26 cellular contexts compared by ENCODE assay signal in the genomic region with DNA sequence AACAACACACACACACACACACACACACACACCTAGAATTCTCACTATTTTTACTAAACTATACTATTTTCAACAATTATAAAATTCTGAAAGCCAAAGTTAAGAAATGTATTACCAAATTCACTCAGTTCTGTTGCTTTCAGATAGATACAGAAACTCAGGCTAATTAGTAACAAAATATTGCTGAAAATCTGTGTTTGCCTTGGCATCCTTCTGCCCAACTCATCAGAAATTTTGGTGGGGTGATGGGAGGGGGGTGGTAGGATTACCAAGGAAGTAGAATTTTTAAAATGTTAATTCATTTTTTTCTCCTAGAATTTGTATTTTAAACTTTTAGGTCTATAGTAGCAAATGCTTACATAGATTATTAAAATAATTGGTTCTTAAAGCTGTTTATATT.
"Had no signal": no experiment of that assay in that cellular context is flagged by ENCODE, and none has a peak within 500 bp of the region (broad histone marks: within the 10 kb centered on the region; RNA-seq: fewer than 3 reads in every experiment).

No MANE protein-coding gene starts in this region.

- H3K9me3 ChIP-seq: MG63 had no signal

- H3K4me3 ChIP-seq: MG63 had no signal

- H3K27me3 ChIP-seq: MG63 had no signal

- DNase-seq: Karpas-422, Kasumi-1, MG63, MM.1S, MV-4-11, NCI-H1048, NCI-H1092, NCI-H1092 treated with DMSO at 0.1 percent for 48 hours, NCI-H1105, NCI-H1417 treated with DMSO at 0.1 percent for 48 hours, NCI-H1436, NCI-H1436 treated with DMSO at 0.1 percent for 48 hours, NCI-H146, NCI-H1694, NCI-H187, NCI-H187 treated with DMSO at 0.1 percent for 48 hours, NCI-H1930, NCI-H2029, NCI-H2029 treated with DMSO at 0.1 percent for 48 hours, NCI-H2081 treated with DMSO at 0.1 percent for 48 hours, NCI-H2107, NCI-H226, NCI-H345, NCI-H446 treated with DMSO at 0.1 percent for 48 hours, NCI-H510A, NCI-H510A treated with DMSO at 0.1 percent for 48 hours had no signal
